In genomic region chr7:157279973-157280841, GRCh38 we compare ENCODE assay signal across 16 cellular contexts. TPM values are rescaled to one million over a fixed set of nuclear protein-coding genes. Genes with fewer than 3 reads are reported as not detected.
A peak's percentile ranks its signal among the peaks of the same experiment; 100 is the strongest.
DNase-seq lines count a peak whose midpoint lies in the region; ATAC-seq and TF ChIP-seq lines count a peak whose summit lies in the region.
"Had no signal": no experiment of that assay in that cellular context is flagged by ENCODE, and none has a peak within 500 bp of the region (broad histone marks: within the 10 kb centered on the region; RNA-seq: fewer than 3 reads in every experiment).

No MANE protein-coding gene starts in this region.

- peak overlapping the region; percentile 73 for H2BK12ac ChIP-seq in neuronal stem cell (ENCODE audit: low read length)

- peaks cover 19% of the 10 kb centered on the region for H3K4me1 Mint-ChIP-seq in activated T-cell treated with anti-CD3 and anti-CD28 coated beads, Interleukin-2, amount 50 U/mL, for 24 hours (ENCODE audit: low read depth)
- H3K4me1 Mint-ChIP-seq: neural crest cell had no signal

- peak overlapping the region; percentile 38 for H3K14ac ChIP-seq in neuronal stem cell (ENCODE audit: low read length)

- peaks cover 2% of the 10 kb centered on the region for H3K9me3 Mint-ChIP-seq in activated T-cell treated with anti-CD3 and anti-CD28 coated beads, Interleukin-2, amount 50 U/mL, for 24 hours
- H3K9me3 Mint-ChIP-seq: neural crest cell; stimulated activated naive CD8-positive, alpha-beta T cell treated with anti-CD3 and anti-CD28 coated beads, Interleukin-15, Interleukin-2, amounts not matched to agents 100 ng/mL and 50 ng/mL, for 24 hours had no signal

- no peak overlapping the region for H3K27ac Mint-ChIP-seq in activated T-cell treated with anti-CD3 and anti-CD28 coated beads, Interleukin-2, amount 50 U/mL, for 24 hours
- H3K27ac Mint-ChIP-seq: stimulated activated naive CD8-positive, alpha-beta T cell treated with anti-CD3 and anti-CD28 coated beads, Interleukin-15, Interleukin-2, amounts not matched to agents 100 ng/mL and 50 ng/mL, for 24 hours had no signal

- H4K8ac ChIP-seq in neuronal stem cell (ENCODE audit: low read depth, low read length): no peak overlapping the region

- H3K4me2 ChIP-seq in neuronal stem cell (ENCODE audit: insufficient read depth, low read length, poor library complexity, severe bottlenecking): no peak overlapping the region

- peak overlapping the region; percentile 53 for H3K27ac ChIP-seq in left ventricle myocardium inferior (replicated peaks)
- no peak overlapping the region for H3K27ac ChIP-seq in duodenal mucosa (ENCODE audit: low read depth, low read length)
- no peak overlapping the region for H3K27ac ChIP-seq in neuronal stem cell (replicated peaks; ENCODE audit: low read length)

- H3K27me3 ChIP-seq in left ventricle myocardium inferior (ENCODE audit: low read depth) (peaks cover 35% of the 10 kb centered on the region), duodenal mucosa (ENCODE audit: control insufficient read depth in 1 of 2, insufficient read depth in 2 of 2, low read length in 2 of 2) (peaks cover 0 to 5% of the 10 kb centered on the region in 2 donors), neuronal stem cell (ENCODE audit: control insufficient read depth in 3 of 3, insufficient read depth in 3 of 3, low read depth in 1 of 3, low read length in 3 of 3) (no peaks in the 10 kb centered on the region)

- no peak overlapping the region for H3K4ac ChIP-seq in neuronal stem cell (ENCODE audit: low read length)

- H3K4me1 ChIP-seq in left ventricle myocardium inferior (peaks cover 22% of the 10 kb centered on the region), duodenal mucosa (ENCODE audit: control insufficient read depth in 1 of 2, insufficient read depth in 2 of 2, low read length in 2 of 2) (peaks cover 8 to 17% of the 10 kb centered on the region in 2 donors), neuronal stem cell (ENCODE audit: control insufficient read depth in 2 of 2, insufficient read depth in 1 of 2, low read depth in 1 of 2, low read length in 2 of 2) (no peaks in the 10 kb centered on the region)

- H2BK120ac ChIP-seq in neuronal stem cell (ENCODE audit: low read depth, low read length): no peak overlapping the region

- no peak overlapping the region for H2BK15ac ChIP-seq in neuronal stem cell (ENCODE audit: low read length)

- peaks cover 35% of the 10 kb centered on the region for H3K27me3 Mint-ChIP-seq in activated T-cell treated with anti-CD3 and anti-CD28 coated beads, Interleukin-2, amount 50 U/mL, for 24 hours

- H3K23ac ChIP-seq in neuronal stem cell (ENCODE audit: low read depth, low read length, poor library complexity): peak overlapping the region; percentile 73

- H3K36me3 Mint-ChIP-seq in activated T-cell treated with anti-CD3 and anti-CD28 coated beads, Interleukin-2, amount 50 U/mL, for 24 hours (ENCODE audit: low read depth): no peaks in the 10 kb centered on the region

- H3K79me1 ChIP-seq in neuronal stem cell (ENCODE audit: low read depth, low read length): peaks cover 1% of the 10 kb centered on the region

- no peak overlapping the region for H4K91ac ChIP-seq in neuronal stem cell (ENCODE audit: low read depth, low read length, poor library complexity)

- peak overlapping the region; percentile 18 for H2AFZ ChIP-seq in neuronal stem cell (ENCODE audit: low read length)

- peak overlapping the region; percentile 56 for H2AK5ac ChIP-seq in neuronal stem cell (ENCODE audit: low read depth, low read length)

- peak overlapping the region; percentile 79 for H3K4me3 ChIP-seq in left ventricle myocardium inferior
- H3K4me3 ChIP-seq in duodenal mucosa (ENCODE audit: low read depth in 1 of 2, low read length in 2 of 2): peak overlapping the region; percentile 28 to 50
- H3K4me3 ChIP-seq in neuronal stem cell (ENCODE audit: low read length in 2 of 2): no peak overlapping the region

- H2BK5ac ChIP-seq in neuronal stem cell (ENCODE audit: low read length): no peak overlapping the region

- intact Hi-C loops in left ventricle myocardium inferior (cut with micrococcal nuclease): no loop called here
- intact Hi-C loops in Right ventricle myocardium inferior (cut with DNase I): loop anchor here (5.0 to 10.0 kb wide), 2 partner anchors 57 to 105 kb away; partner anchors contain the start of gene DNAJB6

- H3K36me3 ChIP-seq in left ventricle myocardium inferior (no peaks in the 10 kb centered on the region), duodenal mucosa (ENCODE audit: control insufficient read depth in 1 of 2, insufficient read depth in 2 of 2, low read length in 2 of 2) (no peaks in the 10 kb centered on the region), neuronal stem cell (replicated peaks in 1 of 2; ENCODE audit: control insufficient read depth in 2 of 2, insufficient read depth in 2 of 2, low read length in 2 of 2) (no peaks in the 10 kb centered on the region)

- TF ChIP-seq CTCF in left ventricle myocardium inferior (IDR thresholded peaks at IDR 0.05; ENCODE audit: borderline replicate concordance): no peak

- H3K9ac ChIP-seq in duodenal mucosa (ENCODE audit: low read depth in 1 of 2, low read length in 2 of 2) (peak overlapping the region in 1 of 2 donors; percentile 59), neuronal stem cell (ENCODE audit: low read depth, low read length, poor library complexity) (no peak overlapping the region)

- WGBS in neuronal stem cell (ENCODE audit: extremely low coverage in 2 of 2, insufficient read length in 2 of 2, insufficient replicate concordance in 1 of 2), 2 donors: no CpG with 5 or more reads among the region's 36 CpGs

- no peak overlapping the region for H3K4me3 Mint-ChIP-seq in activated T-cell treated with anti-CD3 and anti-CD28 coated beads, Interleukin-2, amount 50 U/mL, for 24 hours
- H3K4me3 Mint-ChIP-seq: neural crest cell; stimulated activated naive CD8-positive, alpha-beta T cell treated with anti-CD3 and anti-CD28 coated beads, Interleukin-15, Interleukin-2, amounts not matched to agents 100 ng/mL and 50 ng/mL, for 24 hours had no signal

- peak overlapping the region; percentile 38 for H3K18ac ChIP-seq in neuronal stem cell (ENCODE audit: low read length)

- H3K9me3 ChIP-seq in left ventricle myocardium inferior (replicated peaks) (peaks cover 12% of the 10 kb centered on the region), duodenal mucosa (ENCODE audit: control insufficient read depth in 1 of 2, low read length in 2 of 2) (peaks cover 0 to 2% of the 10 kb centered on the region in 2 donors), neuronal stem cell (replicated peaks in 1 of 2; ENCODE audit: control insufficient read depth in 2 of 2, insufficient read depth in 1 of 2, low read depth in 1 of 2, low read length in 2 of 2) (peaks cover 0 to 12% of the 10 kb centered on the region in 2 donors)

- no peak for DNase-seq in left ventricle myocardium inferior
- no peak for DNase-seq in Right ventricle myocardium inferior (ENCODE audit: missing footprints)
- DNase-seq in neuronal stem cell (ENCODE audit: low spot score): no peak
- no peak for DNase-seq in activated T-cell treated with anti-CD3 and anti-CD28 coated beads, Interleukin-2, amount 50 U/mL, for 24 hours
- DNase-seq in HuH-7.5 (ENCODE audit: low spot score): no peak
- no peak for DNase-seq in AG08395 (ENCODE audit: low spot score)
- DNase-seq: AML-193; erythroblast; GOT3; NCI-H1694 treated with DMSO at 0.1 percent for 48 hours; stimulated activated CD4-positive, alpha-beta T cell treated with anti-CD3 and anti-CD28 coated beads, Interleukin-4, amount 100 ng/mL, for 1 hour; T-helper 9 cell had no signal

- ATAC-seq in Right ventricle myocardium inferior (no peak), HG03460 (IDR thresholded peaks at IDR 0.05; ENCODE audit: unreplicated experiment) (no peak)

RNA-seq across cellular contexts. Expression of gene DNAJB6, which starts 56.6 kb away (rescaled TPM):
- total RNA-seq in left ventricle myocardium inferior (211 TPM), Right ventricle myocardium inferior (195 TPM)
- polyA plus RNA-seq in neuronal stem cell (2013, experiment 1 of 2): 203 TPM
- polyA plus RNA-seq in neuronal stem cell (2013, experiment 2 of 2): 185 TPM

Comparison
In these comparisons a context has a peak if more than half of its experiments do, and no peak if none do; other contexts are left out.
1. H3K4me3 ChIP-seq: peak in left ventricle myocardium inferior (single experiment) and duodenal mucosa (2 of 2); none in neuronal stem cell (0 of 2).